ENCODE assay signal across 29 cellular contexts in the genomic region with DNA sequence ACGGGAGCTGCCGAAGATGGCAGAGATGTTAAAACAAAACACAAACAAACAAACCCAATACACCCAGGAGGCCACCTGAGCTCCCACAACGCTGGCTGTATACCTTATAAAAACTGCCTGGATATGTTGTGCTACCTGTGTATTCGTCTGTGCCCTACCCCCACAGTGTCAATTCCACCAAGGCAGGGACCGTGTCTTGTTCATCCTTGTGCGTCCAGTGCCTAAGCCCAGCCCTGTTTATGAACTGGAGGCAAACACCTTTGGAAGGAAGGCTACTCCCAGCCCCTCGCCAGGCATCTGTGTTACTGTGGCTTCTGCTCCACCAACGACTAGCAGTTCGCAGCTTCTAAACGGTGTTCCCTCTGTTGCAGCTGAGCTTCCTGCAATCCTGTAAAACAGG. TPM values are rescaled to one million over a fixed set of nuclear protein-coding genes. Genes with fewer than 3 reads are reported as not detected.
"Had no signal": no experiment of that assay in that cellular context is flagged by ENCODE, and none has a peak within 500 bp of the region (broad histone marks: within the 10 kb centered on the region; RNA-seq: fewer than 3 reads in every experiment).

No MANE protein-coding gene starts in this region.

- H3K36me3 Mint-ChIP-seq: naive thymus-derived CD8-positive, alpha-beta T cell had no signal

- DNase-seq: hippocampal formation; kidney glomerular epithelial cell; left cardiac atrium; lower lobe of right lung; mammary epithelial cell; mesenchymal stem cell; naive thymus-derived CD8-positive, alpha-beta T cell; ovary; right lobe of liver; stimulated activated CD4-positive, alpha-beta T cell treated with anti-CD3 and anti-CD28 coated beads, Interleukin-1b, Interleukin-23, amount 100 ng/mL, for 48 hours; stimulated activated CD4-positive, alpha-beta T cell treated with anti-CD3 and anti-CD28 coated beads, Interleukin-2, amount 100 ng/mL, for 48 hours; stimulated activated CD4-positive, alpha-beta T cell treated with anti-CD3 and anti-CD28 coated beads, Interleukin-4, amount 100 ng/mL, for 4 hours; stimulated activated CD8-positive, alpha-beta memory T cell treated with anti-CD3 and anti-CD28 coated beads, Interleukin-4, amount 100 ng/mL, for 48 hours; stimulated activated naive CD4-positive, alpha-beta T cell; upper lobe of left lung had no signal

- H3K4me3 Mint-ChIP-seq: neural crest cell; stimulated activated naive CD8-positive, alpha-beta T cell treated with anti-CD3 and anti-CD28 coated beads, Interleukin-15, Interleukin-2, amounts not matched to agents 100 ng/mL and 50 ng/mL, for 24 hours had no signal

- H3K27ac ChIP-seq: left lung, lower lobe of right lung, ovary, right atrium auricular region, right lobe of liver, suprapubic skin, thoracic aorta, tibial nerve, upper lobe of left lung, vagina had no signal

- H3K36me3 ChIP-seq: left lung, lower lobe of right lung, ovary, right atrium auricular region, right lobe of liver, suprapubic skin, thoracic aorta, tibial nerve, upper lobe of left lung, vagina had no signal

- H3K4me2 ChIP-seq: smooth muscle cell had no signal

- H3K27ac Mint-ChIP-seq: naive thymus-derived CD8-positive, alpha-beta T cell; progenitor cell of endocrine pancreas; stimulated activated naive CD8-positive, alpha-beta T cell treated with anti-CD3 and anti-CD28 coated beads, Interleukin-15, Interleukin-2, amounts not matched to agents 100 ng/mL and 50 ng/mL, for 24 hours had no signal

- H3K9me3 ChIP-seq: left lung, lower lobe of right lung, ovary, right atrium auricular region, right lobe of liver, suprapubic skin, thoracic aorta, tibial nerve, upper lobe of left lung, vagina had no signal

- ATAC-seq: left cardiac atrium; left lung; lower lobe of right lung; naive thymus-derived CD8-positive, alpha-beta T cell; right lobe of liver had no signal

- H3K27me3 Mint-ChIP-seq: stimulated activated naive CD8-positive, alpha-beta T cell treated with anti-CD3 and anti-CD28 coated beads, Interleukin-15, Interleukin-2, amounts not matched to agents 100 ng/mL and 50 ng/mL, for 24 hours had no signal

- H3K9me3 Mint-ChIP-seq: naive thymus-derived CD8-positive, alpha-beta T cell; nephron; neural crest cell; stimulated activated naive CD8-positive, alpha-beta T cell treated with anti-CD3 and anti-CD28 coated beads, Interleukin-15, Interleukin-2, amounts not matched to agents 100 ng/mL and 50 ng/mL, for 24 hours had no signal

- H3K27me3 ChIP-seq: left lung, ovary, right atrium auricular region, suprapubic skin, tibial nerve, upper lobe of left lung, vagina had no signal

- H3K4me3 ChIP-seq: left lung, lower lobe of right lung, ovary, right atrium auricular region, right lobe of liver, smooth muscle cell, suprapubic skin, thoracic aorta, tibial nerve, upper lobe of left lung, vagina had no signal

RNA-seq across cellular contexts. Expression of a gene that starts 26.7 kb away (rescaled TPM):
- total RNA-seq: naive thymus-derived CD8-positive, alpha-beta T cell; neural crest cell; progenitor cell of endocrine pancreas; subcutaneous adipose tissue; vagina had no signal

RNA-seq across cellular contexts. Expression of a gene that starts 46.8 kb away (rescaled TPM):
- total RNA-seq: mammary epithelial cell, progenitor cell of endocrine pancreas, renal cortical epithelial cell had no signal
- polyA plus RNA-seq: keratinocyte, mammary epithelial cell had no signal

RNA-seq across cellular contexts. Expression of a gene that starts 46.9 kb away (rescaled TPM):
- total RNA-seq: mammary epithelial cell, neural crest cell, progenitor cell of endocrine pancreas, renal cortical epithelial cell had no signal
- polyA plus RNA-seq: keratinocyte, mammary epithelial cell had no signal
